Comparison of ENCODE assay signal across 8 cellular contexts in the genomic region with DNA sequence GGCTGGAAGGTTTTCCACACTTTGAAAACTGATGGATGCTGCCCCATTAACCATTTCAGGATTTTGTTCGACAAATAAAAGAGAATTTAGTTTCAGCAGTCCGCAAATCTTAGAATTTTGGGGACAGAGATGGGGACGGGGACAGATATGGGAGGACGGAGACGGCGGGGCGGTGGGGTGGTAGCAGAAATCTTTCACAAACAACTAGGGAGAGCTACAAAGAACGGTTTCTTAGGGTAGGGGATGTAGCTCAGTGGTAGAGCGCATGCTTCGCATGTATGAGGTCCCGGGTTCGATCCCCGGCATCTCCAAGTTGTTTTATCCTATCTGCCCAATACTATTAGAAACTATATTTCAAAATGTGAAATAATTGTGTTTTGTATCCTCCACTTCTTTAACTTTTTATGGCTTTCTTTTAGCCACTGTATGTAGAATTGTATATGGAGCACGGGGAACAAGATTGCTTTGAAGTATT. TPM values are rescaled to one million over a fixed set of nuclear protein-coding genes. Genes with fewer than 3 reads are reported as not detected.
DNase-seq lines count a peak whose midpoint lies in the region; ATAC-seq and TF ChIP-seq lines count a peak whose summit lies in the region.

No MANE protein-coding gene starts in this region.

- no peaks in the 10 kb centered on the region for H4K20me1 ChIP-seq in OCI-LY3 (ENCODE audit: insufficient read depth, low read length)

- H3K4me1 ChIP-seq in HUES64 (ENCODE audit: insufficient read depth, low read length): peaks cover 7% of the 10 kb centered on the region; the same call in 1 of the 2 replicates
- H3K4me1 ChIP-seq in OCI-LY3 (ENCODE audit: low read length): peaks cover 40% of the 10 kb centered on the region
- peaks cover 7 to 18% of the 10 kb centered on the region in 2 donors for H3K4me1 ChIP-seq in naive thymus-derived CD4-positive, alpha-beta T cell (ENCODE audit: control insufficient read depth in 2 of 2, insufficient read depth in 2 of 2, low read length in 2 of 2)

- H3K27me3 Mint-ChIP-seq in naive thymus-derived CD4-positive, alpha-beta T cell: peaks cover 0 to 2% (median 0%) of the 10 kb centered on the region in 5 donors

- intact Hi-C loops in naive thymus-derived CD4-positive, alpha-beta T cell (cut with micrococcal nuclease): loop anchor here (1.0 kb wide), 8 partner anchors 9 to 231 kb away; partner anchors contain the start of genes ABT1 (in 1 of the 2) and HMGN4 (in 1 of the 2)

- H3K9me3 ChIP-seq in HUES64 (ENCODE audit: insufficient read depth, low read depth, low read length) (no peaks in the 10 kb centered on the region), OCI-LY3 (ENCODE audit: insufficient read depth, low read length) (no peaks in the 10 kb centered on the region)
- H3K9me3 ChIP-seq in naive thymus-derived CD4-positive, alpha-beta T cell (ENCODE audit: control insufficient read depth in 2 of 3, low read length in 3 of 3): no peaks in the 10 kb centered on the region

- peak overlapping the region; percentile 55 for H3K4me3 ChIP-seq in AG10803 (ENCODE audit: low read length)
- H3K4me3 ChIP-seq in HUES64 (ENCODE audit: low read length): peak overlapping the region; percentile 81
- peak overlapping the region; percentile 84 for H3K4me3 ChIP-seq in OCI-LY3 (ENCODE audit: low read length)
- H3K4me3 ChIP-seq in naive thymus-derived CD4-positive, alpha-beta T cell (ENCODE audit: low read length): peak overlapping the region; percentile 75

- peak overlapping the region; percentile 91 for H2AFZ ChIP-seq in OCI-LY3 (ENCODE audit: low read depth, low read length)

- H3K27ac Mint-ChIP-seq in naive thymus-derived CD4-positive, alpha-beta T cell: no peak overlapping the region

- POLR2A ChIA-PET in naive thymus-derived CD4-positive, alpha-beta T cell (lab: Charles Lee): interaction anchor here (0.6 to 6.4 kb wide), 19 partner anchors 12 to 1284 kb away, joined by 3 to 101 read pairs (median 4); partner anchors contain the start of gene HMGN4

- H3K27ac ChIP-seq in HUES64 (ENCODE audit: low read depth, low read length) (no peak overlapping the region), OCI-LY3 (ENCODE audit: low read length) (peak overlapping the region; percentile 100)
- H3K27ac ChIP-seq in naive thymus-derived CD4-positive, alpha-beta T cell (ENCODE audit: low read depth, low read length): peak overlapping the region; percentile 65

- DNase-seq in AG10803 (ENCODE audit: low read depth): peak; percentile 73
- DNase-seq in activated T-cell treated with anti-CD3 and anti-CD28 coated beads for 48 hours (ENCODE audit: low read depth): peak; percentile 70
- DNase-seq in fibroblast of gingiva (ENCODE audit: low read depth): peak; percentile 70
- peak; percentile 52 to 86 (median 79) for DNase-seq in naive thymus-derived CD4-positive, alpha-beta T cell
- peak; percentile 60 to 89 (median 66) for DNase-seq in stimulated activated naive CD4-positive, alpha-beta T cell (lab: John Stamatoyannopoulos, UW)

- peaks cover 0 to 4% (median 0%) of the 10 kb centered on the region in 11 donors for H3K9me3 Mint-ChIP-seq in naive thymus-derived CD4-positive, alpha-beta T cell

- H3K79me2 ChIP-seq in OCI-LY3 (ENCODE audit: low read length): no peaks in the 10 kb centered on the region

- H3K36me3 ChIP-seq in HUES64 (ENCODE audit: insufficient read depth, low read length): no peaks in the 10 kb centered on the region
- H3K36me3 ChIP-seq in OCI-LY3 (replicated peaks; ENCODE audit: low read depth, low read length): no peaks in the 10 kb centered on the region
- no peaks in the 10 kb centered on the region for H3K36me3 ChIP-seq in naive thymus-derived CD4-positive, alpha-beta T cell (ENCODE audit: control insufficient read depth in 2 of 3, insufficient read depth in 3 of 3, low read length in 3 of 3)

- H3K4me3 Mint-ChIP-seq in naive thymus-derived CD4-positive, alpha-beta T cell: no peak overlapping the region

- WGBS in HUES64: under 1% methylated on average over 9 of the region's 14 CpGs

- peak; percentile 45 for ATAC-seq in GM19372 (IDR thresholded peaks at IDR 0.05; ENCODE audit: low read depth, unreplicated experiment)
- peak; percentile 75 for ATAC-seq in naive thymus-derived CD4-positive, alpha-beta T cell

- peaks cover 12 to 35% (median 24%) of the 10 kb centered on the region in 7 donors for H3K4me1 Mint-ChIP-seq in naive thymus-derived CD4-positive, alpha-beta T cell

- CTCF ChIA-PET in naive thymus-derived CD4-positive, alpha-beta T cell (lab: Charles Lee): interaction anchor here (0.8 to 1.6 kb wide), 6 partner anchors 9 to 249 kb away, joined by 3 to 5 read pairs (median 3); no protein-coding TSS in a partner anchor

- TF ChIP-seq CTCF in AG10803 (conservative IDR thresholded peaks at IDR 0.05; ENCODE audit: low read length) (no peak), OCI-LY3 (IDR thresholded peaks at IDR 0.05; ENCODE audit: low read depth, low read length) (no peak)

- no peaks in the 10 kb centered on the region for H3K36me3 Mint-ChIP-seq in naive thymus-derived CD4-positive, alpha-beta T cell

- H3K9ac ChIP-seq in HUES64 (ENCODE audit: low read depth, low read length) (peak overlapping the region; percentile 31; the same call in 1 of the 2 replicates), OCI-LY3 (ENCODE audit: low read length) (peak overlapping the region; percentile 96)

- H3K27me3 ChIP-seq in HUES64 (ENCODE audit: insufficient read depth, low read length) (no peaks in the 10 kb centered on the region), OCI-LY3 (ENCODE audit: low read depth, low read length) (no peaks in the 10 kb centered on the region)
- H3K27me3 ChIP-seq in naive thymus-derived CD4-positive, alpha-beta T cell (ENCODE audit: control insufficient read depth in 2 of 2, insufficient read depth in 2 of 2, low read length in 2 of 2): no peaks in the 10 kb centered on the region

- H3K4me2 ChIP-seq in OCI-LY3 (ENCODE audit: low read length): peak overlapping the region; percentile 93

RNA-seq across cellular contexts. Expression of gene HMGN4, which starts 15.1 kb away (rescaled TPM):
- 38.3 TPM for polyA plus RNA-seq in HUES64 (2013, experiment 1 of 2)
- 55.0 TPM for polyA plus RNA-seq in HUES64 (2013, experiment 2 of 2)
- 10 to 100 TPM; 37.6 to 96.0 (median 81.7) TPM for total RNA-seq in naive thymus-derived CD4-positive, alpha-beta T cell
- polyA plus RNA-seq in naive thymus-derived CD4-positive, alpha-beta T cell: 100 to 1,000 TPM; 122 to 154 TPM

RNA-seq across cellular contexts. Expression of gene ABT1, which starts 43.5 kb away (rescaled TPM):
- polyA plus RNA-seq in HUES64 (2013, experiment 1 of 2): 17.3 TPM
- polyA plus RNA-seq in HUES64 (2013, experiment 2 of 2): 19.7 TPM
- 10 to 100 TPM; 23.3 to 37.5 (median 35.0) TPM for total RNA-seq in naive thymus-derived CD4-positive, alpha-beta T cell
- 10 to 100 TPM; 39.4 to 44.8 TPM for polyA plus RNA-seq in naive thymus-derived CD4-positive, alpha-beta T cell

RNA-seq across cellular contexts. Expression of gene BTN1A1, which starts 53.2 kb away (rescaled TPM):
- polyA plus RNA-seq in HUES64 (2013, experiment 1 of 2): 0.15 TPM
- polyA plus RNA-seq in HUES64 (2013, experiment 2 of 2): 0.25 TPM
- total RNA-seq in naive thymus-derived CD4-positive, alpha-beta T cell: not detected
- not detected for polyA plus RNA-seq in naive thymus-derived CD4-positive, alpha-beta T cell
